ENCODE assay signal across 9 cellular contexts in the genomic region with DNA sequence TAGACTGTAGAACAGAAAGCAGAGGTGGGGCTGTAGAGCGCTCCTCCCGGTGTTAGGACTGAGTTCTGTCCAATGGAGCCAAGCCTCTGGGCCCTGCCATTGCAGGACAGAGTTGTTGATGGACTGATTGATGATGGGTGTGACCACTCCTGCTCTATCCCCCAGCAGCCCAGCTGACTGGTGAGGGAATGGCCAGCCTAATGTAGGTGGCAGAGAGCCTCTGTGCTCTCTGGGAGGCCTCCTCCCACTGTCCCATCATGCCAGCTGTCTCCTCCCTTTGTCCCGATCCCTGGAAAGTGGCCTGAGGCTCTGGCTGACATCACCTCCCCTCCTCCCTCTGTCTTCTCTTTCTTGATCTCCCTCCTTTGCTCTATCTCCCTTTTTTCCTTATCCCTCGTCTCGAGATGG. TPM values are rescaled to one million over a fixed set of nuclear protein-coding genes. Genes with fewer than 3 reads are reported as not detected.
DNase-seq lines count a peak whose midpoint lies in the region; ATAC-seq and TF ChIP-seq lines count a peak whose summit lies in the region.
"Had no signal": no experiment of that assay in that cellular context is flagged by ENCODE, and none has a peak within 500 bp of the region (broad histone marks: within the 10 kb centered on the region; RNA-seq: fewer than 3 reads in every experiment).

No MANE protein-coding gene starts in this region.

- H3K27me3 ChIP-seq in prostate gland (replicated peaks; ENCODE audit: insufficient read depth) = no peaks in the 10 kb centered on the region
- peaks cover 14% of the 10 kb centered on the region for H3K27me3 ChIP-seq in CD8-positive, alpha-beta T cell (ENCODE audit: insufficient read depth, low read length)

- H3K36me3 Mint-ChIP-seq in CD8-positive, alpha-beta T cell = no peaks in the 10 kb centered on the region

- peak overlapping the region; percentile 53 for H3K4me3 ChIP-seq in astrocyte of the cerebellum (ENCODE audit: low read depth, low read length)
- peak overlapping the region; percentile 48 to 55 for H3K4me3 ChIP-seq in prostate gland
- H3K4me3 ChIP-seq in CD8-positive, alpha-beta T cell (ENCODE audit: low read depth, low read length) = no peak overlapping the region

- H3K4me3 Mint-ChIP-seq in CD8-positive, alpha-beta T cell = no peak overlapping the region
- H3K4me3 Mint-ChIP-seq: activated naive CD4-positive, alpha-beta T cell treated with anti-CD3 and anti-CD28 coated beads for 36 hours had no signal

- intact Hi-C loops in prostate gland (cut with DNase I) = no loop called here
- intact Hi-C loops in CD8-positive, alpha-beta T cell (cut with DNase I, micrococcal nuclease) = no loop called here

- peak overlapping the region; percentile 97 to 98 for H3K27ac ChIP-seq in prostate gland
- H3K27ac ChIP-seq in CD8-positive, alpha-beta T cell (ENCODE audit: low read depth, low read length) = no peak overlapping the region

- no peak for ATAC-seq in GM21723 (IDR thresholded peaks at IDR 0.05; ENCODE audit: unreplicated experiment)
- ATAC-seq in CD8-positive, alpha-beta T cell = no peak
- ATAC-seq in GM21576 (IDR thresholded peaks at IDR 0.05; ENCODE audit: unreplicated experiment) = no peak
- no peak for ATAC-seq in GM18873 (IDR thresholded peaks at IDR 0.05; ENCODE audit: low FRiP score, unreplicated experiment)

- peaks cover 3% of the 10 kb centered on the region for H3K4me1 Mint-ChIP-seq in CD8-positive, alpha-beta T cell (ENCODE audit: low read depth)

- TF ChIP-seq CTCF in astrocyte of the cerebellum (IDR thresholded peaks at IDR 0.05; ENCODE audit: low read depth, low read length, missing control alignments) (no peak), prostate gland (IDR thresholded peaks at IDR 0.05) (peak in 1 of 4 experiments; percentile 2)
- TF ChIP-seq CTCF in CD8-positive, alpha-beta T cell (IDR thresholded peaks at IDR 0.05) = no peak

- H3K9me3 ChIP-seq in prostate gland = no peaks in the 10 kb centered on the region
- no peaks in the 10 kb centered on the region for H3K9me3 ChIP-seq in CD8-positive, alpha-beta T cell (ENCODE audit: low read length)

- H3K9me3 Mint-ChIP-seq in CD8-positive, alpha-beta T cell = no peaks in the 10 kb centered on the region
- H3K9me3 Mint-ChIP-seq: activated naive CD4-positive, alpha-beta T cell treated with anti-CD3 and anti-CD28 coated beads for 36 hours had no signal

- peak; percentile 42 for TF ChIP-seq POLR2A in prostate gland (IDR thresholded peaks at IDR 0.05)

- CTCF ChIA-PET in CD8-positive, alpha-beta T cell (lab: Charles Lee) = no interaction called here

- H3K36me3 ChIP-seq in prostate gland = peaks cover 0 to 5% of the 10 kb centered on the region in 2 donors
- no peaks in the 10 kb centered on the region for H3K36me3 ChIP-seq in CD8-positive, alpha-beta T cell (ENCODE audit: insufficient read depth, low read length)

- POLR2A ChIA-PET in CD8-positive, alpha-beta T cell (lab: Charles Lee) = no interaction called here

- DNase-seq in DMS153 (lab: John Stamatoyannopoulos, UW) (peak; percentile 27), astrocyte of the cerebellum (ENCODE audit: low read depth) (no peak), hepatic stellate cell (ENCODE audit: low spot score) (peak; percentile 40), prostate gland (ENCODE audit: low spot score) (peak; percentile 71)
- no peak for DNase-seq in CD8-positive, alpha-beta T cell
- DNase-seq: activated naive CD4-positive, alpha-beta T cell treated with anti-CD3 and anti-CD28 coated beads for 36 hours had no signal

- H3K27me3 Mint-ChIP-seq in CD8-positive, alpha-beta T cell (ENCODE audit: low read depth) = peaks cover 25% of the 10 kb centered on the region

- peaks cover 10% of the 10 kb centered on the region for H3K4me1 ChIP-seq in prostate gland (replicated peaks)
- H3K4me1 ChIP-seq in CD8-positive, alpha-beta T cell (ENCODE audit: insufficient read depth, low read length) = no peaks in the 10 kb centered on the region

- in situ Hi-C loops in astrocyte of the cerebellum (cut with HindIII; ENCODE audit: low sequenced_read_pairs) = no loop called here

- no peak overlapping the region for H3K27ac Mint-ChIP-seq in CD8-positive, alpha-beta T cell
- H3K27ac Mint-ChIP-seq: activated naive CD4-positive, alpha-beta T cell treated with anti-CD3 and anti-CD28 coated beads for 36 hours had no signal

- WGBS in prostate gland = 3% methylated on average over 5 of the region's 5 CpGs

RNA-seq across cellular contexts. Expression of a gene that starts 0.8 kb away (rescaled TPM):
- 10 to 100 TPM; 26.5 to 53.2 TPM for total RNA-seq in prostate gland
- total RNA-seq in CD8-positive, alpha-beta T cell = not detected
- total RNA-seq: activated naive CD4-positive, alpha-beta T cell treated with anti-CD3 and anti-CD28 coated beads for 36 hours had no signal

RNA-seq across cellular contexts. Expression of a gene that starts 8.4 kb away (rescaled TPM):
- not detected for total RNA-seq in prostate gland
- total RNA-seq in CD8-positive, alpha-beta T cell = not detected
- total RNA-seq: activated naive CD4-positive, alpha-beta T cell treated with anti-CD3 and anti-CD28 coated beads for 36 hours had no signal

RNA-seq across cellular contexts. Expression of a gene that starts 11.5 kb away (rescaled TPM):
- total RNA-seq in prostate gland = 100 to 1,000 TPM; 207 to 351 TPM
- 10 to 100 TPM; 12.3 to 13.5 TPM for total RNA-seq in CD8-positive, alpha-beta T cell

RNA-seq across cellular contexts. Expression of a gene that starts 12.7 kb away (rescaled TPM):
- 1 to 10 TPM in 1 of 2 donors, not detected in 1; 1.5 TPM for total RNA-seq in prostate gland
- total RNA-seq in CD8-positive, alpha-beta T cell = not detected
- total RNA-seq: activated naive CD4-positive, alpha-beta T cell treated with anti-CD3 and anti-CD28 coated beads for 36 hours had no signal

RNA-seq across cellular contexts. Expression of a gene that starts 42.9 kb away (rescaled TPM):
- 100 to 1,000 TPM in 1 of 2 donors, 10 to 100 TPM in 1; 62.7 to 113 TPM for total RNA-seq in prostate gland
- 100 to 1,000 TPM; 186 to 191 TPM for total RNA-seq in CD8-positive, alpha-beta T cell

Comparison
In these comparisons a context has a peak if more than half of its experiments do, and no peak if none do; other contexts are left out.
1. DNase-seq: peak in DMS153 (single experiment), hepatic stellate cell (single experiment) and prostate gland (single experiment); none in astrocyte of the cerebellum (single experiment) and CD8-positive, alpha-beta T cell (0 of 7).
2. RNA of a gene that starts 0.8 kb away (total RNA-seq): 26.5 to 53.2 TPM in prostate gland; not detected in CD8-positive, alpha-beta T cell; every median in the first group is over 10 times any median in the second.
3. RNA of a gene that starts 11.5 kb away (total RNA-seq): 207 to 351 TPM in prostate gland; 12.3 to 13.5 TPM in CD8-positive, alpha-beta T cell; every median in the first group is over 10 times any median in the second.